ENCODE assay signal across 8 cellular contexts in genomic region chrX:85243761-85244410, GRCh38.
DNase-seq lines count a peak whose midpoint lies in the region; ATAC-seq and TF ChIP-seq lines count a peak whose summit lies in the region.

TSS of gene SATL1 (minus strand) at chrX:85243779. CDS start at chrX:85108968, 134,811 bp downstream.
TSS of gene ZNF711 (plus strand) at chrX:85243991. CDS start at chrX:85247573, 3,582 bp downstream.

- in situ Hi-C loops in astrocyte of the cerebellum (cut with HindIII; ENCODE audit: low sequenced_read_pairs) = no loop called here

- ATAC-seq in GM18519 (IDR thresholded peaks at IDR 0.05; ENCODE audit: low FRiP score, unreplicated experiment) (peak; percentile 59), HG03378 (IDR thresholded peaks at IDR 0.05; ENCODE audit: unreplicated experiment) (peak; percentile 48), HG03457 (IDR thresholded peaks at IDR 0.05; ENCODE audit: unreplicated experiment) (no peak)

- intact Hi-C loops in posterior cingulate gyrus (cut with DNase I) = no loop called here

- DNase-seq in AG08396 (ENCODE audit: low spot score) (peak; percentile 28), NCI-H82 treated with DMSO at 0.1 percent for 48 hours (lab: John Stamatoyannopoulos, UW; ENCODE audit: unreplicated experiment) (peak; percentile 82), astrocyte of the cerebellum (ENCODE audit: low read depth) (peak; percentile 54), hippocampal formation (lab: John Stamatoyannopoulos, UW) (peak; percentile 18 to 37), posterior cingulate gyrus (peak in 9 of 10 donors; percentile 38 to 93 (median 57))

- no peak for TF ChIP-seq CTCF in astrocyte of the cerebellum (IDR thresholded peaks at IDR 0.05; ENCODE audit: low read depth, low read length, missing control alignments)

- H3K4me3 ChIP-seq in astrocyte of the cerebellum (ENCODE audit: low read depth, low read length) = peak within 1 kb of the TSS; percentile 72

Comparison
In these comparisons a context has a peak if more than half of its experiments do, and no peak if none do; other contexts are left out.
1. DNase-seq: peak in every context shown above with its lines; median percentile 82 in NCI-H82 treated with DMSO at 0.1 percent for 48 hours; 57 in posterior cingulate gyrus; 54 in astrocyte of the cerebellum; 28 in AG08396; 28 in hippocampal formation.